ENCODE assay signal across 11 cellular contexts in genomic region chr6:163661271-163661671, GRCh38.
A peak's percentile ranks its signal among the peaks of the same experiment; 100 is the strongest.
DNase-seq lines count a peak whose midpoint lies in the region; ATAC-seq and TF ChIP-seq lines count a peak whose summit lies in the region.
"Had no signal": no experiment of that assay in that cellular context is flagged by ENCODE, and none has a peak within 500 bp of the region (broad histone marks: within the 10 kb centered on the region; RNA-seq: fewer than 3 reads in every experiment).

No MANE protein-coding gene starts in this region.

- no peak for TF ChIP-seq EP300 in transverse colon (IDR thresholded peaks at IDR 0.05; ENCODE audit: low read depth)

- intact Hi-C loops in transverse colon (cut with DNase I; ENCODE audit: low total_unique reads) = no loop called here

- H3K27ac ChIP-seq in transverse colon = no peak overlapping the region
- H3K27ac ChIP-seq: PC-9, vagina had no signal

- TF ChIP-seq CTCF in transverse colon (IDR thresholded peaks at IDR 0.05) = no peak

- H3K36me3 ChIP-seq in transverse colon = no peaks in the 10 kb centered on the region
- H3K36me3 ChIP-seq: vagina had no signal

- in situ Hi-C loops in G401 (cut with HindIII; ENCODE audit: low sequenced_read_pairs) = no loop called here
- in situ Hi-C loops in transverse colon (cut with MboI; ENCODE audit: low pct_ligation_motif_present in 1 of 4, low pct_unique_long_range_greater_than_20kb in 1 of 4, low sequenced_read_pairs in 3 of 4) = no loop called here

- H3K27me3 Mint-ChIP-seq in activated T-cell treated with anti-CD3 and anti-CD28 coated beads, Interleukin-2, amount 50 U/mL, for 24 hours = peaks cover 31% of the 10 kb centered on the region

- no peak overlapping the region for H3K4me3 ChIP-seq in transverse colon
- H3K4me3 ChIP-seq: PC-9, vagina had no signal

- peaks cover 0 to 10% of the 10 kb centered on the region in 2 donors for H3K9me3 Mint-ChIP-seq in activated naive CD4-positive, alpha-beta T cell treated with anti-CD3 and anti-CD28 coated beads, Interleukin-2, amount 50 U/mL, for 72 hours
- no peaks in the 10 kb centered on the region for H3K9me3 Mint-ChIP-seq in activated T-cell treated with anti-CD3 and anti-CD28 coated beads, Interleukin-2, amount 50 U/mL, for 24 hours

- no peak overlapping the region for H3K4me3 Mint-ChIP-seq in activated T-cell treated with anti-CD3 and anti-CD28 coated beads, Interleukin-2, amount 50 U/mL, for 24 hours
- H3K4me3 Mint-ChIP-seq: CD4-positive, alpha-beta memory T cell had no signal

- no peak overlapping the region for H3K27ac Mint-ChIP-seq in activated naive CD4-positive, alpha-beta T cell treated with anti-CD3 and anti-CD28 coated beads, Interleukin-2, amount 50 U/mL, for 72 hours
- no peak overlapping the region for H3K27ac Mint-ChIP-seq in activated T-cell treated with anti-CD3 and anti-CD28 coated beads, Interleukin-2, amount 50 U/mL, for 24 hours
- H3K27ac Mint-ChIP-seq: CD4-positive, alpha-beta memory T cell had no signal

- no peak for TF ChIP-seq POLR2A in transverse colon (IDR thresholded peaks at IDR 0.05)

- H3K27me3 ChIP-seq in transverse colon = no peaks in the 10 kb centered on the region
- H3K27me3 ChIP-seq: vagina had no signal

- DNase-seq in G401 (ENCODE audit: low spot score) = peak; percentile 2
- peak; percentile 23 for DNase-seq in SIG-M5 (lab: John Stamatoyannopoulos, UW)
- DNase-seq in transverse colon = no peak
- no peak for DNase-seq in activated naive CD4-positive, alpha-beta T cell treated with anti-CD3 and anti-CD28 coated beads, Interleukin-2, amount 50 U/mL, for 72 hours (ENCODE audit: low spot score in 2 of 2)
- no peak for DNase-seq in activated T-cell treated with anti-CD3 and anti-CD28 coated beads, Interleukin-2, amount 50 U/mL, for 24 hours
- DNase-seq in KG1 (lab: John Stamatoyannopoulos, UW) = no peak
- DNase-seq: CD4-positive, alpha-beta memory T cell; PC-9 had no signal

- ATAC-seq in GM19397 (IDR thresholded peaks at IDR 0.05; ENCODE audit: unreplicated experiment) (peak; percentile 94), HG03039 (IDR thresholded peaks at IDR 0.05; ENCODE audit: unreplicated experiment) (peak; percentile 80)
- ATAC-seq in activated naive CD4-positive, alpha-beta T cell treated with anti-CD3 and anti-CD28 coated beads, Interleukin-2, amount 50 U/mL, for 72 hours = no peak

- H3K4me1 ChIP-seq in transverse colon = no peaks in the 10 kb centered on the region
- H3K4me1 ChIP-seq: vagina had no signal

- WGBS in transverse colon (ENCODE audit: low coverage in 1 of 2), 2 donors = 36% methylated on average over 1 of the region's 1 CpG; no CpG with 5 or more reads in 1 of the 2 donors

- H3K9me3 ChIP-seq in transverse colon = no peaks in the 10 kb centered on the region
- H3K9me3 ChIP-seq: vagina had no signal

- H3K36me3 Mint-ChIP-seq in activated naive CD4-positive, alpha-beta T cell treated with anti-CD3 and anti-CD28 coated beads, Interleukin-2, amount 50 U/mL, for 72 hours = no peaks in the 10 kb centered on the region
- no peaks in the 10 kb centered on the region for H3K36me3 Mint-ChIP-seq in activated T-cell treated with anti-CD3 and anti-CD28 coated beads, Interleukin-2, amount 50 U/mL, for 24 hours (ENCODE audit: low read depth)
- H3K36me3 Mint-ChIP-seq: CD4-positive, alpha-beta memory T cell had no signal

- no peaks in the 10 kb centered on the region for H3K4me1 Mint-ChIP-seq in activated T-cell treated with anti-CD3 and anti-CD28 coated beads, Interleukin-2, amount 50 U/mL, for 24 hours (ENCODE audit: low read depth)
- H3K4me1 Mint-ChIP-seq: CD4-positive, alpha-beta memory T cell had no signal

Comparison
In these comparisons a context has a peak if more than half of its experiments do, and no peak if none do; other contexts are left out.
1. DNase-seq: peak in G401 (single experiment) and SIG-M5 (single experiment); none in transverse colon (single experiment), activated naive CD4-positive, alpha-beta T cell treated with anti-CD3 and anti-CD28 coated beads, Interleukin-2, amount 50 U/mL, for 72 hours (0 of 2), activated T-cell treated with anti-CD3 and anti-CD28 coated beads, Interleukin-2, amount 50 U/mL, for 24 hours (single experiment) and KG1 (single experiment).
2. ATAC-seq: peak in GM19397 (single experiment) and HG03039 (single experiment); none in activated naive CD4-positive, alpha-beta T cell treated with anti-CD3 and anti-CD28 coated beads, Interleukin-2, amount 50 U/mL, for 72 hours (0 of 2).